Comparison of ENCODE assay signal across 2 cellular contexts in the genomic region with DNA sequence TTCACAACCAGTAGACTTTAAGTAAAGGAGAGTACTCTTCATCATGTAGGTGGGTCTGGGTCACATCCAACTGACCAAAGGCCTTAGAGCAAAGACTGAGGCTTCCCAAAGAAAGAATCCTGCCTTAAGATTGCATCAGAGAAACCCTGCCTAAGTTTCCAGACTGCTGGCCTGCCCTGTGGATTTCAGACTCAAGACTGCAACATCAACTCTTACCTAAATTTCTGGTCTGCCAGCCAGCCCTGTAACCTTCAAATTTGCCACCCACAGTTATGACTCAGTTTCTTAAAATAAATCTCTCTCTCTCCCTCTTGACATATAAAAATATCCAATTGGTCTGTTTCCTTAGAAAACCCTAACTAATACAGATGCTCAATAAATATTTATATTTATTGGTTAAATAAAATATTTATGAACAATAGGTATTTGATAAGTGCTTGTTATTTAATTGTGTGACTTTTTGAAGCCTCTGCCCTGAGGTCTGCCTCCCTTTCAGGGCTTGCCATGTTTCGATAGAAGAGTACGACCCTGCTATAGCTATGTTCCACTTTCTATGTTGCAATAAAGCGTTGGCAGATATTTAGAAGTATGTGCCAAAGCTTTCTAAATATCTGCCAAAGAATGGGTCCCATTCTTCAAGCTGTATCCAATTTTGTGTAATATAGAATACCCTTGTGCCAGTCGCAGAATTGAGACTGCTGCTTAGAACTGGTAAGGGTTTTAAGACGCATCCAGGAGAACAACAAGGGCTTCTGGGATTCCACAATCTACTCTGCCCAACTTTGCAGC.
TF ChIP-seq lines count a peak whose summit lies in the region.

No MANE protein-coding gene starts in this region.

TF ChIP-seq in IMR-90, 13 proteins besides CTCF, POLR2A, EP300 and RAD21:
- TF ChIP-seq MXI1 (IDR thresholded peaks at IDR 0.05; ENCODE audit: borderline replicate concordance, low read depth, low read length) (no peak), RCOR1 (IDR thresholded peaks at IDR 0.05; ENCODE audit: insufficient replicate concordance, low read length) (no peak), CEBPB (IDR thresholded peaks at IDR 0.05; ENCODE audit: low read depth, low read length) (peak; percentile 74)
- TF ChIP-seq, protein P1, sequence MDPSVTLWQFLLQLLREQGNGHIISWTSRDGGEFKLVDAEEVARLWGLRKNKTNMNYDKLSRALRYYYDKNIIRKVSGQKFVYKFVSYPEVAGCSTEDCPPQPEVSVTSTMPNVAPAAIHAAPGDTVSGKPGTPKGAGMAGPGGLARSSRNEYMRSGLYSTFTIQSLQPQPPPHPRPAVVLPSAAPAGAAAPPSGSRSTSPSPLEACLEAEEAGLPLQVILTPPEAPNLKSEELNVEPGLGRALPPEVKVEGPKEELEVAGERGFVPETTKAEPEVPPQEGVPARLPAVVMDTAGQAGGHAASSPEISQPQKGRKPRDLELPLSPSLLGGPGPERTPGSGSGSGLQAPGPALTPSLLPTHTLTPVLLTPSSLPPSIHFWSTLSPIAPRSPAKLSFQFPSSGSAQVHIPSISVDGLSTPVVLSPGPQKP (IDR thresholded peaks at IDR 0.05; ENCODE audit: borderline replicate concordance, low read depth, low read length) = no peak

TF ChIP-seq in GM12891, 5 proteins besides CTCF, POLR2A, EP300 and RAD21:
- TF ChIP-seq PAX5 (IDR thresholded peaks at IDR 0.05; ENCODE audit: insufficient read depth, low read length, severe bottlenecking) (no peak), TAF1 (IDR thresholded peaks at IDR 0.05; ENCODE audit: low read depth, low read length) (no peak), POLR2AphosphoS5 (IDR thresholded peaks at IDR 0.05; ENCODE audit: low read depth, low read length) (no peak), POU2F2 (IDR thresholded peaks at IDR 0.05; ENCODE audit: low read depth, low read length) (no peak), SPI1 (IDR thresholded peaks at IDR 0.05; ENCODE audit: low read depth, low read length) (no peak)
TF ChIP-seq in GM12891: peak in this region for 0.
